Comparison of ENCODE assay signal across 9 cellular contexts in genomic region chr6:99507648-99508047, GRCh38.
"Had no signal": no experiment of that assay in that cellular context is flagged by ENCODE, and none has a peak within 500 bp of the region (broad histone marks: within the 10 kb centered on the region; RNA-seq: fewer than 3 reads in every experiment).

No MANE protein-coding gene starts in this region.

- H3K9me3 ChIP-seq: HAP-1 had no signal

- H3K4me1 ChIP-seq: HAP-1 had no signal

- H3K4me3 Mint-ChIP-seq: HFFc6, IgD-negative memory B cell had no signal

- H3K9ac ChIP-seq: GM23248 had no signal

- ATAC-seq: HCT116 had no signal

- DNase-seq: GM23248, GOT3, H7, HFFc6, KBM-7 had no signal

- H3K27me3 Mint-ChIP-seq: IgD-negative memory B cell had no signal

- H3K4me3 ChIP-seq: GM23248, HAP-1 had no signal

- H3K9me3 Mint-ChIP-seq: HFFc6, IgD-negative memory B cell had no signal

- H2AFZ ChIP-seq: GM23248 had no signal

- H3K27ac Mint-ChIP-seq: HFFc6, IgD-negative memory B cell had no signal

- H3K27ac ChIP-seq: GM23248 had no signal

- FAIRE-seq: HTR-8/SVneo had no signal
